Comparison of ENCODE assay signal across 22 cellular contexts in the genomic region with DNA sequence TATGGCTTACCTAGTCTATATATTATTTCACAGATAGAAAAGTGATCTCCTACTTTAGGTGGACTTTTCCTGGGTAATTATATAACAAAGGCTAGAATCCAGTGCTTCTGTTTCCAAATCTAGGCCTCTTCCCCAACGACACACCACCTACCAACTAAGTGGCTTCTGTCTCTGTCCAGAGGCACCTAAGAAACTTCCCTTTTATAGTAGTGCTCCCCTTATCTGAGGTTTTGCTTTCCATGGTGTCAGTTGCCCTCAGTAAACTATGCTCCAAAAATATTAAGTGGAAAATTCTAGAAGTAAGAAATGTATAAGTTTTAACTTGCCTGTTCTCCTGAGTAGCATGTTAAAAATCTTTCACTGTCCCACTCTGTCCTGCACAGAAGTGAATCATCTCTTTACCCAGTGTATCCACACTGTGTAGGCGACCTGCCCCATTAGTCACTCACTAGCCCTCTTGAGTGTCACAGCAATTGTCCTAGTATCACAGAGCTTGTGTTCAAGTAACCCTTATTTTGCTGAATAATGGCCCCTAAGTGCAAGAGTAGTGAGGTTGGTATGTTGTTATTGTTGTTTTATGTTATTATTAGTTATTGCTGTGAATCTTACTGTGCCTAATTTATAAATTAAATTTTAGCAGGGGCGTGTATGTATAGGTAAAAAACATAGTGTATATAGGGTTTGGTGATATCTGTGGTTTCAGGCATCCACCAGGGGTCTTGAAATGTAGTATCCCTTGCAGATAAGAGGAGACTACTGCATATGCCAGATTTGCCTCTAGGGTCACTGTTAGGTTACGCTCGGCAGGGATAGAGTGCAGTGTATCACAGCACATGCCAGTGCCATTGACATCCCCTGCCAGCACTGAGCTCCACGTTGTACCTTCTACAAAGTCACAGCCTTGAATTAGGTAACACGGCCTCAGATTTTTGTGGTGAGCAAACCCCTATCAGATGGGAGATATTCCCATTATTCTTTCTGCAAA. TPM values are rescaled to one million over a fixed set of nuclear protein-coding genes. Genes with fewer than 3 reads are reported as not detected.
DNase-seq lines count a peak whose midpoint lies in the region; ATAC-seq, FAIRE-seq and TF ChIP-seq lines count a peak whose summit lies in the region.
"Had no signal": no experiment of that assay in that cellular context is flagged by ENCODE, and none has a peak within 500 bp of the region (broad histone marks: within the 10 kb centered on the region; RNA-seq: fewer than 3 reads in every experiment).

No MANE protein-coding gene starts in this region.

- H4K20me1 ChIP-seq in HepG2 (ENCODE audit: insufficient read depth, low read length), result no peaks in the 10 kb centered on the region

- H3K27me3 ChIP-seq in HepG2 (ENCODE audit: control insufficient read depth in 1 of 2, insufficient read depth in 2 of 2, low read length in 2 of 2) (peaks cover 0 to 2% of the 10 kb centered on the region in 2 experiments; a peak in 3 of 5 replicates), BE2C (peaks cover 17% of the 10 kb centered on the region)

- H3K9me3 Mint-ChIP-seq in activated T-helper 2 cell treated with anti-CD3 and anti-CD28 coated beads, Interferon-gamma antibody, Interleukin-2, Interleukin-4, amounts not matched to agents 10 μg/mL and 5 μg/mL and 100 μg/mL, durations not matched to agents 14 hours and 24 hours and 36 hours, result peaks cover 14% of the 10 kb centered on the region
- peaks cover 4% of the 10 kb centered on the region for H3K9me3 Mint-ChIP-seq in stimulated activated effector memory CD8-positive, alpha-beta T cell treated with anti-CD3 and anti-CD28 coated beads, Interleukin-12 subunit alpha, Interleukin-12 subunit beta, amount 100 ng/mL, for 72 hours

- no peak for TF ChIP-seq RAD21 in HepG2 (CRISPR knock-in tag; IDR thresholded peaks at IDR 0.05)

- no peaks in the 10 kb centered on the region for H3K36me3 ChIP-seq in HepG2 (replicated peaks in 1 of 2; ENCODE audit: control insufficient read depth in 1 of 2, insufficient read depth in 2 of 2, low read length in 2 of 2)
- H3K36me3 ChIP-seq in BE2C, result no peaks in the 10 kb centered on the region

- CTCF ChIA-PET in HepG2 (lab: Yijun Ruan, JAX; ENCODE audit: low intra/inter-chr PET ratio, low total read pairs), result no interaction called here

- H3K4me3 ChIP-seq in HepG2 (replicated peaks in 1 of 3; ENCODE audit: insufficient read depth in 1 of 3, low read depth in 2 of 3, low read length in 3 of 3) (no peak overlapping the region), BE2C (ENCODE audit: low read depth, low read length) (no peak overlapping the region)
- H3K4me3 ChIP-seq: mucosa of descending colon, SK-N-MC had no signal

- peaks cover 9% of the 10 kb centered on the region for H3K27me3 Mint-ChIP-seq in activated T-helper 2 cell treated with anti-CD3 and anti-CD28 coated beads, Interferon-gamma antibody, Interleukin-2, Interleukin-4, amounts not matched to agents 10 μg/mL and 5 μg/mL and 100 μg/mL, durations not matched to agents 14 hours and 24 hours and 36 hours (ENCODE audit: low read depth)
- H3K27me3 Mint-ChIP-seq: stimulated activated naive CD8-positive, alpha-beta T cell treated with anti-CD3 and anti-CD28 coated beads, Interleukin-15, Interleukin-2, amounts not matched to agents 100 ng/mL and 50 ng/mL, for 24 hours had no signal

- FAIRE-seq in HepG2 (lab: Jason Lieb, UNC), result no peak
- FAIRE-seq: astrocyte had no signal

- intact Hi-C loops in activated T-helper 2 cell treated with anti-CD3 and anti-CD28 coated beads, Interferon-gamma antibody, Interleukin-2, Interleukin-4, amounts not matched to agents 10 μg/mL and 5 μg/mL and 100 μg/mL, durations not matched to agents 14 hours and 24 hours and 36 hours (cut with micrococcal nuclease), result no loop called here
- intact Hi-C loops in HepG2 (cut with micrococcal nuclease; ENCODE audit: unreplicated experiment), result no loop called here

- H3K4me1 ChIP-seq in HepG2 (ENCODE audit: insufficient read depth, low read length), result no peaks in the 10 kb centered on the region
- H3K4me1 ChIP-seq in BE2C, result no peaks in the 10 kb centered on the region

- H3K4me1 Mint-ChIP-seq in activated T-helper 2 cell treated with anti-CD3 and anti-CD28 coated beads, Interferon-gamma antibody, Interleukin-2, Interleukin-4, amounts not matched to agents 10 μg/mL and 5 μg/mL and 100 μg/mL, durations not matched to agents 14 hours and 24 hours and 36 hours (ENCODE audit: low read depth), result peaks cover 27% of the 10 kb centered on the region
- H3K4me1 Mint-ChIP-seq in stimulated activated effector memory CD8-positive, alpha-beta T cell treated with anti-CD3 and anti-CD28 coated beads, Interleukin-12 subunit alpha, Interleukin-12 subunit beta, amount 100 ng/mL, for 72 hours, result peaks cover 19% of the 10 kb centered on the region

- in situ Hi-C loops in HepG2 (cut with HindIII; ENCODE audit: extremely low pct_ligation_motif_present, low pct_unique_long_range_greater_than_20kb), result no loop called here
- in situ Hi-C loops in G401 (cut with HindIII; ENCODE audit: low sequenced_read_pairs), result no loop called here

- no peaks in the 10 kb centered on the region for H3K36me3 Mint-ChIP-seq in activated T-helper 2 cell treated with anti-CD3 and anti-CD28 coated beads, Interferon-gamma antibody, Interleukin-2, Interleukin-4, amounts not matched to agents 10 μg/mL and 5 μg/mL and 100 μg/mL, durations not matched to agents 14 hours and 24 hours and 36 hours (ENCODE audit: low read depth)
- H3K36me3 Mint-ChIP-seq in stimulated activated effector memory CD8-positive, alpha-beta T cell treated with anti-CD3 and anti-CD28 coated beads, Interleukin-12 subunit alpha, Interleukin-12 subunit beta, amount 100 ng/mL, for 72 hours, result no peaks in the 10 kb centered on the region

- 14% methylated on average over 7 of the region's 7 CpGs for WGBS in HepG2 (ENCODE audit: low lambda C conversion rate)

- no peak overlapping the region for H2AFZ ChIP-seq in HepG2 (ENCODE audit: low read length)

- no peaks in the 10 kb centered on the region for H3K79me2 ChIP-seq in HepG2 (ENCODE audit: insufficient read depth, low read length)

- H3K27ac ChIP-seq in HepG2 (ENCODE audit: extremely low read length, insufficient read depth, low read length), result no peak overlapping the region
- H3K27ac ChIP-seq: SK-N-MC had no signal

- no peak overlapping the region for H3K4me3 Mint-ChIP-seq in activated T-helper 2 cell treated with anti-CD3 and anti-CD28 coated beads, Interferon-gamma antibody, Interleukin-2, Interleukin-4, amounts not matched to agents 10 μg/mL and 5 μg/mL and 100 μg/mL, durations not matched to agents 14 hours and 24 hours and 36 hours (ENCODE audit: low read depth)
- H3K4me3 Mint-ChIP-seq in stimulated activated effector memory CD8-positive, alpha-beta T cell treated with anti-CD3 and anti-CD28 coated beads, Interleukin-12 subunit alpha, Interleukin-12 subunit beta, amount 100 ng/mL, for 72 hours, result no peak overlapping the region
- H3K4me3 Mint-ChIP-seq: CD4-positive, alpha-beta T cell; stimulated activated naive CD8-positive, alpha-beta T cell treated with anti-CD3 and anti-CD28 coated beads, Interleukin-15, Interleukin-2, amounts not matched to agents 100 ng/mL and 50 ng/mL, for 24 hours had no signal

- TF ChIP-seq CTCF in HepG2 (CRISPR knock-in tag; IDR thresholded peaks at IDR 0.05) (no peak), BE2C (IDR thresholded peaks at IDR 0.05; ENCODE audit: low read depth, low read length) (no peak)

- TF ChIP-seq EP300 in HepG2 (IDR thresholded peaks at IDR 0.05; ENCODE audit: low read depth in 2 of 2, low read length in 2 of 2) (no peak), HepG2 (CRISPR knock-in tag; IDR thresholded peaks at IDR 0.05; ENCODE audit: borderline replicate concordance) (no peak)

- no peak overlapping the region for H3K4me2 ChIP-seq in HepG2 (ENCODE audit: low read depth, low read length)

- POLR2A ChIA-PET in HepG2 (lab: Yijun Ruan, JAX), result no interaction called here

- H3K9ac ChIP-seq in HepG2 (ENCODE audit: insufficient read depth, low read depth, low read length), result no peak overlapping the region

- peak overlapping the region; percentile 51 for H3K27ac Mint-ChIP-seq in activated T-helper 2 cell treated with anti-CD3 and anti-CD28 coated beads, Interferon-gamma antibody, Interleukin-2, Interleukin-4, amounts not matched to agents 10 μg/mL and 5 μg/mL and 100 μg/mL, durations not matched to agents 14 hours and 24 hours and 36 hours
- no peak overlapping the region for H3K27ac Mint-ChIP-seq in stimulated activated effector memory CD8-positive, alpha-beta T cell treated with anti-CD3 and anti-CD28 coated beads, Interleukin-12 subunit alpha, Interleukin-12 subunit beta, amount 100 ng/mL, for 72 hours
- H3K27ac Mint-ChIP-seq: CD4-positive, alpha-beta T cell; stimulated activated naive CD8-positive, alpha-beta T cell treated with anti-CD3 and anti-CD28 coated beads, Interleukin-15, Interleukin-2, amounts not matched to agents 100 ng/mL and 50 ng/mL, for 24 hours had no signal

- TF ChIP-seq POLR2A in HepG2 (IDR thresholded peaks at IDR 0.05; ENCODE audit: insufficient read depth in 1 of 2, low read depth in 2 of 2, low read length in 2 of 2), result no peak

- ATAC-seq in stimulated activated effector memory CD8-positive, alpha-beta T cell treated with anti-CD3 and anti-CD28 coated beads, Interleukin-12 subunit alpha, Interleukin-12 subunit beta, amount 100 ng/mL, for 72 hours, result peak; percentile 98
- ATAC-seq in HepG2, result no peak; the same call in 2 of the 3 replicates
- ATAC-seq: mucosa of descending colon, Panc1 had no signal

- peak; percentile 25 for DNase-seq in activated CD4-positive, alpha-beta T cell treated with anti-CD3 and anti-CD28 coated beads for 48 hours
- no peak for DNase-seq in activated CD4-positive, alpha-beta T cell treated with anti-CD3 and anti-CD28 coated beads, Interleukin-2, amount 50 U/mL, for 48 hours
- DNase-seq in MV-4-11 (lab: John Stamatoyannopoulos, UW) (peak; percentile 37), HepG2 (ENCODE audit: low spot score) (no peak), G401 (ENCODE audit: low spot score) (no peak), BE2C (no peak)
- no peak for DNase-seq in activated T-helper 2 cell treated with anti-CD3 and anti-CD28 coated beads, Interferon-gamma antibody, Interleukin-2, Interleukin-4, amounts not matched to agents 10 μg/mL and 5 μg/mL and 100 μg/mL, durations not matched to agents 14 hours and 24 hours and 36 hours (ENCODE audit: low spot score)
- DNase-seq in stimulated activated effector memory CD8-positive, alpha-beta T cell treated with anti-CD3 and anti-CD28 coated beads, Interleukin-12 subunit alpha, Interleukin-12 subunit beta, amount 100 ng/mL, for 72 hours (ENCODE audit: low spot score in 2 of 2), result no peak
- DNase-seq: activated gamma-delta T cell; CD4-positive, alpha-beta T cell; DND-41; foreskin fibroblast; mucosa of descending colon; NCI-H1092 treated with DMSO at 0.1 percent for 48 hours; NCI-H69; occipital lobe; stimulated activated CD4-positive, alpha-beta T cell treated with anti-CD3 and anti-CD28 coated beads, Interleukin-15, amount 100 ng/mL, for 24 hours; T-helper 9 cell had no signal

- H3K9me3 ChIP-seq in HepG2 (ENCODE audit: low read length), result no peaks in the 10 kb centered on the region
- H3K9me3 ChIP-seq in BE2C, result no peaks in the 10 kb centered on the region
- H3K9me3 ChIP-seq: mucosa of descending colon had no signal

- BruUV-seq in HepG2 (replicated peaks; lab: Mats Ljungman, UMichigan), result no TSS peak

RNA-seq across cellular contexts. Expression of a gene that starts 14.7 kb away (rescaled TPM):
- total RNA-seq in activated T-helper 2 cell treated with anti-CD3 and anti-CD28 coated beads, Interferon-gamma antibody, Interleukin-2, Interleukin-4, amounts not matched to agents 10 μg/mL and 5 μg/mL and 100 μg/mL, durations not matched to agents 14 hours and 24 hours and 36 hours, result 161 and 165 TPM in 2 replicates
- not detected in 2 replicates for total RNA-seq in HepG2 (2016; rRNA removed; fragmentation: Illumina TruSeq; extraction: Trizol)
- total RNA-seq in HepG2 (2016; cell fraction: cytosol; rRNA removed; fragmentation: Illumina TruSeq; extraction: Trizol; ENCODE audit: low read depth), result not detected in 2 replicates
- not detected in 2 replicates for total RNA-seq in HepG2 (2016; cell fraction: insoluble cytoplasmic fraction; rRNA removed; fragmentation: Illumina TruSeq; extraction: Trizol)
- not detected in 2 replicates for total RNA-seq in HepG2 (2016; cell fraction: membrane; rRNA removed; fragmentation: Illumina TruSeq; extraction: Trizol)
- not detected in 2 replicates for total RNA-seq in HepG2 (2016; cell fraction: nucleus; rRNA removed; fragmentation: Illumina TruSeq; extraction: Trizol)
- polyA plus RNA-seq in HepG2 (2011; rRNA removed), result not detected in 2 replicates
- 0.08 TPM in 1 of 2 replicates, not detected in the other for polyA plus RNA-seq in HepG2 (2011; cell fraction: cytosol; rRNA removed)
- 0.16 and 0.17 TPM in 2 replicates for polyA plus RNA-seq in HepG2 (2011; cell fraction: nucleus; rRNA removed)
- not detected in 2 replicates for polyA plus RNA-seq in HepG2 (2012)
- polyA plus RNA-seq in HepG2 (2016; cell fraction: cytosol; fragmentation: Illumina TruSeq; extraction: Trizol; ENCODE audit: low read depth), result not detected in 2 replicates
- polyA plus RNA-seq in HepG2 (2016; cell fraction: insoluble cytoplasmic fraction; fragmentation: Illumina TruSeq; extraction: Trizol; ENCODE audit: low read depth), result not detected in 2 replicates
- not detected in 2 replicates for polyA plus RNA-seq in HepG2 (2016; cell fraction: membrane; fragmentation: Illumina TruSeq; extraction: Trizol; ENCODE audit: low read depth)
- not detected in 2 replicates for polyA plus RNA-seq in HepG2 (2016; cell fraction: nucleus; fragmentation: Illumina TruSeq; extraction: Trizol; ENCODE audit: insufficient read depth, low read depth)
- polyA minus RNA-seq in HepG2 (2011; rRNA and poly(A)+ RNA removed; ENCODE audit: low replicate concordance), result 0.48 and 1.0 TPM in 2 replicates
- not detected in 2 replicates for polyA minus RNA-seq in HepG2 (2011; cell fraction: cytosol; rRNA and poly(A)+ RNA removed)
- not detected in 2 replicates for polyA minus RNA-seq in HepG2 (2011; cell fraction: nucleus; rRNA and poly(A)+ RNA removed)
- total RNA-seq in G401 (2014; rRNA removed; shearing (Covaris generic)), result not detected in 2 replicates
- 0.82 TPM for polyA plus RNA-seq in BE2C (2012; ENCODE audit: insufficient read depth, insufficient read length, low read depth)
- total RNA-seq: astrocyte had no signal

Comparison
In these comparisons a context has a peak if more than half of its experiments do, and no peak if none do; other contexts are left out.
1. DNase-seq: peak in activated CD4-positive, alpha-beta T cell treated with anti-CD3 and anti-CD28 coated beads for 48 hours (single experiment) and MV-4-11 (single experiment); none in activated CD4-positive, alpha-beta T cell treated with anti-CD3 and anti-CD28 coated beads, Interleukin-2, amount 50 U/mL, for 48 hours (0 of 2), activated T-helper 2 cell treated with anti-CD3 and anti-CD28 coated beads, Interferon-gamma antibody, Interleukin-2, Interleukin-4, amounts not matched to agents 10 μg/mL and 5 μg/mL and 100 μg/mL, durations not matched to agents 14 hours and 24 hours and 36 hours (single experiment), stimulated activated effector memory CD8-positive, alpha-beta T cell treated with anti-CD3 and anti-CD28 coated beads, Interleukin-12 subunit alpha, Interleukin-12 subunit beta, amount 100 ng/mL, for 72 hours (0 of 2), HepG2 (single experiment), G401 (single experiment) and BE2C (single experiment).
2. RNA of a gene that starts 14.7 kb away (total RNA-seq): 161 to 165 TPM in activated T-helper 2 cell treated with anti-CD3 and anti-CD28 coated beads, Interferon-gamma antibody, Interleukin-2, Interleukin-4, amounts not matched to agents 10 μg/mL and 5 μg/mL and 100 μg/mL, durations not matched to agents 14 hours and 24 hours and 36 hours; not detected in HepG2 and not detected in G401; every median in the first group is over 100 times any median in the second.